9 cellular contexts compared by ENCODE assay signal in the genomic region with DNA sequence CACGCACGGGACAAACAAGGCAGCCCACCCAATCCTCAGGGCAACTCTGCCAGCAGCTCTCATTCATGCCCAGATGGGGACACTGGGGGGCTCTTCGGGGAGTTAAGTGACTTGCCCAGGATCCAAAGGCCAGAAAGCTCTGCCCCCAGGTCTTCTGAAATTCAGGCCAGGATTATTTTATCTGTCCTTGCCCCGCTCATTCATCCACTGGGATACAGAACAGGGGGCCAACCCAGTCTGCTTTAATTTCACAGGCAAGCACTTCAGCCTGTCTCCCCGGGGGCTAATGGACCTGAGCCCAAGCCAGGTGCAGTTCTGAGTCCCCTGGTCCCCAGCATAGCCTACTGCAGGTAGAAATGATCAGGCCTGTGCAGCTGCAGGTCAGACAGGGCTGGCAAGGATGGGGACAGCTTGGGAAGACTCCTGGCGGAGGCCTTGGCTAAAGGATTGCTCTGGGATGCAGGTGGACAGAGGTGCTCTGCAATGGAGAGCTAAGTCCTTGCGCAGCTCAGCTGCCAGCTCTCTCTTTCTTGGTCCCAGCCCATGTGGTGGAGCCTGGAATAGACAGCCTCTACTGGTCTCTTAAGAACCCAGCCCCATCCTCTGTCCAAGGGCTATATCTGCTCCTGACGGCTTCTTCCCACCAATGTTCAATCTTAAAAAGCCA. TPM values are rescaled to one million over a fixed set of nuclear protein-coding genes. Genes with fewer than 3 reads are reported as not detected.
DNase-seq lines count a peak whose midpoint lies in the region; ATAC-seq and TF ChIP-seq lines count a peak whose summit lies in the region.
"Had no signal": no experiment of that assay in that cellular context is flagged by ENCODE, and none has a peak within 500 bp of the region (broad histone marks: within the 10 kb centered on the region; RNA-seq: fewer than 3 reads in every experiment).

No MANE protein-coding gene starts in this region.

- peaks cover 23% of the 10 kb centered on the region for H3K4me1 Mint-ChIP-seq in activated naive CD8-positive, alpha-beta T cell treated with anti-CD3 and anti-CD28 coated beads, Interleukin-2, amount 50 U/mL, for 24 hours
- peaks cover 8% of the 10 kb centered on the region for H3K4me1 Mint-ChIP-seq in mesothelial cell of epicardium

- intact Hi-C loops in A673 (cut with micrococcal nuclease; ENCODE audit: unreplicated experiment) = loop anchor here (2.0 to 10.0 kb wide), 3 partner anchors 137 to 257 kb away; no protein-coding TSS in a partner anchor

- no peaks in the 10 kb centered on the region for H3K27me3 ChIP-seq in A673 (replicated peaks; ENCODE audit: insufficient read depth, low read depth, low read length, poor library complexity)
- H3K27me3 ChIP-seq in H7 (ENCODE audit: control insufficient read depth, insufficient read depth, low read length) = peaks cover 72% of the 10 kb centered on the region

- H3K36me3 Mint-ChIP-seq in activated naive CD8-positive, alpha-beta T cell treated with anti-CD3 and anti-CD28 coated beads, Interleukin-2, amount 50 U/mL, for 24 hours (ENCODE audit: low read depth) = peaks cover 16% of the 10 kb centered on the region
- H3K36me3 Mint-ChIP-seq in mesothelial cell of epicardium = peaks cover 10% of the 10 kb centered on the region

- H3K4me1 ChIP-seq in A673 (ENCODE audit: insufficient read depth, low read length, poor library complexity, severe bottlenecking) = peaks cover 13% of the 10 kb centered on the region

- peaks cover 21% of the 10 kb centered on the region for H3K27me3 Mint-ChIP-seq in activated naive CD8-positive, alpha-beta T cell treated with anti-CD3 and anti-CD28 coated beads, Interleukin-2, amount 50 U/mL, for 24 hours
- peaks cover 49% of the 10 kb centered on the region for H3K27me3 Mint-ChIP-seq in mesothelial cell of epicardium (ENCODE audit: low read depth)

- no peak overlapping the region for H3K27ac Mint-ChIP-seq in activated naive CD8-positive, alpha-beta T cell treated with anti-CD3 and anti-CD28 coated beads, Interleukin-2, amount 50 U/mL, for 24 hours
- H3K27ac Mint-ChIP-seq in mesothelial cell of epicardium = no peak overlapping the region

- BruUV-seq in A673 (replicated peaks; lab: Mats Ljungman, UMichigan) = no TSS peak

- H3K4me3 Mint-ChIP-seq in activated naive CD8-positive, alpha-beta T cell treated with anti-CD3 and anti-CD28 coated beads, Interleukin-2, amount 50 U/mL, for 24 hours = no peak overlapping the region
- peak overlapping the region; percentile 77 for H3K4me3 Mint-ChIP-seq in mesothelial cell of epicardium

- POLR2A ChIA-PET in A673 (lab: Charles Lee; ENCODE audit: low non-redundant PET) = interaction anchor here (0.6 kb wide), 1 partner anchor 133 kb away, joined by 7 read pairs; no protein-coding TSS in a partner anchor

- H3K4me3 ChIP-seq in A673 (ENCODE audit: low read depth, low read length, poor library complexity, severe bottlenecking) (peak overlapping the region; percentile 83), H7 (ENCODE audit: insufficient read depth, low read depth, low read length) (peak overlapping the region; percentile 65; the same call in 1 of the 2 replicates)

- no peak for TF ChIP-seq CTCF in A673 (conservative IDR thresholded peaks at IDR 0.05; ENCODE audit: low read depth, low read length)
- no peak for TF ChIP-seq CTCF in mesothelial cell of epicardium (IDR thresholded peaks at IDR 0.05; ENCODE audit: unreplicated experiment)

- H3K9me3 ChIP-seq in A673 (ENCODE audit: low read depth, low read length, poor library complexity, severe bottlenecking) = no peaks in the 10 kb centered on the region

- DNase-seq in A673 (ENCODE audit: low spot score) (no peak), H7 (peak; percentile 60), mesothelial cell of epicardium (ENCODE audit: low spot score in 2 of 2, unreplicated experiment in 2 of 2) (no peak), inferior parietal cortex (ENCODE audit: extremely low spot score) (no peak), HuH-7 (ENCODE audit: low spot score) (no peak), T1000 (lab: John Stamatoyannopoulos, UW) (no peak)
- DNase-seq in activated naive CD8-positive, alpha-beta T cell treated with anti-CD3 and anti-CD28 coated beads, Interleukin-2, amount 50 U/mL, for 24 hours = peak; percentile 7
- DNase-seq: T-helper 9 cell had no signal

- H3K27ac ChIP-seq in A673 (ENCODE audit: low read depth, low read length, poor library complexity, severe bottlenecking) = peak overlapping the region; percentile 81

- CTCF ChIA-PET in A673 (lab: Charles Lee) = interaction anchor here (0.5 to 1.8 kb wide), 3 partner anchors 81 to 241 kb away, joined by 3 to 6 read pairs (median 3); no protein-coding TSS in a partner anchor

- no peaks in the 10 kb centered on the region for H3K9me3 Mint-ChIP-seq in activated naive CD8-positive, alpha-beta T cell treated with anti-CD3 and anti-CD28 coated beads, Interleukin-2, amount 50 U/mL, for 24 hours
- no peaks in the 10 kb centered on the region for H3K9me3 Mint-ChIP-seq in mesothelial cell of epicardium

- H3K36me3 ChIP-seq in A673 (ENCODE audit: insufficient read depth, low read length, poor library complexity, severe bottlenecking) (peaks cover 24% of the 10 kb centered on the region), H7 (replicated peaks; ENCODE audit: control insufficient read depth, insufficient read depth, low read length) (peaks cover 10% of the 10 kb centered on the region)

- ATAC-seq in activated naive CD8-positive, alpha-beta T cell treated with anti-CD3 and anti-CD28 coated beads, Interleukin-2, amount 50 U/mL, for 24 hours = no peak
- ATAC-seq in HG02642 (IDR thresholded peaks at IDR 0.05; ENCODE audit: poor library complexity, unreplicated experiment) = no peak

RNA-seq across cellular contexts. Expression of a gene that starts 0.8 kb away (rescaled TPM):
- total RNA-seq in A673 (2021) (11.5 and 13.8 TPM in 2 replicates), mesothelial cell of epicardium (20.1 to 21.4 TPM (median 20.6 TPM) in 3 replicates)
- total RNA-seq in H7 (2014; rRNA removed; shearing (Covaris generic)) = 7.6 and 8.7 TPM in 2 replicates

RNA-seq across cellular contexts. Expression of a gene that starts 8.1 kb away (rescaled TPM):
- total RNA-seq in A673 (2021) (7.7 and 10.8 TPM in 2 replicates), mesothelial cell of epicardium (7.2 to 7.8 TPM (median 7.8 TPM) in 3 replicates)
- 1.3 and 1.8 TPM in 2 replicates for total RNA-seq in H7 (2014; rRNA removed; shearing (Covaris generic))

RNA-seq across cellular contexts. Expression of a gene that starts 8.2 kb away (rescaled TPM):
- total RNA-seq in A673 (2021) (8.3 and 13.8 TPM in 2 replicates), mesothelial cell of epicardium (8.1 to 8.9 TPM (median 8.2 TPM) in 3 replicates)
- total RNA-seq in H7 (2014; rRNA removed; shearing (Covaris generic)) = 0.67 and 0.73 TPM in 2 replicates

RNA-seq across cellular contexts. Expression of a gene that starts 13.0 kb away (rescaled TPM):
- total RNA-seq in A673 (2021) = 13.9 and 20.2 TPM in 2 replicates
- 1.6 and 4.0 TPM in 2 replicates for total RNA-seq in H7 (2014; rRNA removed; shearing (Covaris generic))
- total RNA-seq in mesothelial cell of epicardium = 10.7 to 14.2 TPM (median 13.1 TPM) in 3 replicates

RNA-seq across cellular contexts. Expression of a gene that starts 18.8 kb away (rescaled TPM):
- total RNA-seq in A673 (2021) (15.3 and 16.4 TPM in 2 replicates), mesothelial cell of epicardium (14.0 to 15.5 TPM (median 14.2 TPM) in 3 replicates)
- total RNA-seq in H7 (2014; rRNA removed; shearing (Covaris generic)) = 5.3 and 7.4 TPM in 2 replicates

Comparison
In these comparisons a context has a peak if more than half of its experiments do, and no peak if none do; other contexts are left out.
1. DNase-seq: peak in H7 (single experiment) and activated naive CD8-positive, alpha-beta T cell treated with anti-CD3 and anti-CD28 coated beads, Interleukin-2, amount 50 U/mL, for 24 hours (single experiment); none in A673 (single experiment), mesothelial cell of epicardium (0 of 2), inferior parietal cortex (single experiment), HuH-7 (single experiment) and T1000 (single experiment).